ENCODE assay signal across 1 cellular context in genomic region chr16:4839942-4840341, GRCh38.
TF ChIP-seq lines count a peak whose summit lies in the region.

No MANE protein-coding gene starts in this region.

TF ChIP-seq in HCT116, 20 proteins besides CTCF, POLR2A, EP300 and RAD21:
- no peak for TF ChIP-seq YY1 (IDR thresholded peaks at IDR 0.05; ENCODE audit: extremely low read depth, insufficient replicate concordance, low read depth, low read length)
- TF ChIP-seq, protein P1, sequence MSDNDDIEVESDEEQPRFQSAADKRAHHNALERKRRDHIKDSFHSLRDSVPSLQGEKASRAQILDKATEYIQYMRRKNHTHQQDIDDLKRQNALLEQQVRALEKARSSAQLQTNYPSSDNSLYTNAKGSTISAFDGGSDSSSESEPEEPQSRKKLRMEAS (IDR thresholded peaks at IDR 0.05) = no peak
TF ChIP-seq in HCT116: peak in this region for 0.
